In genomic region chr21:29664615-29665014, GRCh38 we compare ENCODE assay signal across 36 cellular contexts.
"Had no signal": no experiment of that assay in that cellular context is flagged by ENCODE, and none has a peak within 500 bp of the region (broad histone marks: within the 10 kb centered on the region; RNA-seq: fewer than 3 reads in every experiment).

No MANE protein-coding gene starts in this region.

- H3K27me3 ChIP-seq: ascending aorta, cardiac muscle cell, colonic mucosa had no signal

- H3K9me3 ChIP-seq: ascending aorta, colonic mucosa had no signal

- H3K27ac ChIP-seq: ascending aorta, cardiac muscle cell, colonic mucosa, KMS-11 had no signal

- H3K4me1 ChIP-seq: ascending aorta, colonic mucosa had no signal

- DNase-seq: activated CD4-positive, alpha-beta memory T cell treated with anti-CD3 and anti-CD28 coated beads, Interleukin-2, amount 10 ng/mL, durations not matched to agents 7 days and 5 days; activated CD4-positive, alpha-beta T cell treated with anti-CD3 and anti-CD28 coated beads for 4 hours; activated CD4-positive, alpha-beta T cell treated with anti-CD3 and anti-CD28 coated beads, Interleukin-2, amount 50 U/mL, for 1 hour; activated CD8-positive, alpha-beta memory T cell treated with anti-CD3 and anti-CD28 coated beads for 24 hours; activated CD8-positive, alpha-beta memory T cell treated with anti-CD3 and anti-CD28 coated beads, Interleukin-2, amount 10 ng/mL, durations not matched to agents 7 days and 5 days; activated CD8-positive, alpha-beta memory T cell treated with anti-CD3 and anti-CD28 coated beads, Interleukin-2, amount 50 U/mL, for 48 hours; activated effector memory CD4-positive, alpha-beta T cell treated with Interleukin-2 at 50 U/mL for 16 hours; activated naive CD4-positive, alpha-beta T cell treated with anti-CD3 and anti-CD28 coated beads, Interleukin-2, amount 10 ng/mL, durations not matched to agents 7 days and 5 days; activated naive CD8-positive, alpha-beta T cell treated with anti-CD3 and anti-CD28 coated beads, Interleukin-2, amount 50 U/mL, for 24 hours; activated T-cell treated with anti-CD3 and anti-CD28 coated beads, Interleukin-2, amount 50 U/mL, for 48 hours; colonic mucosa; MV-4-11; NCI-H1092 treated with DMSO at 0.1 percent for 48 hours; NCI-H1417; NCI-H146; NCI-H187; NCI-H2029 treated with DMSO at 0.1 percent for 48 hours; NCI-H2107; NCI-H2171; NCI-H510A; NCI-H526; NCI-H748 treated with DMSO at 0.1 percent for 48 hours; NK-92 treated with Interleukin-12 subunit alpha and Interleukin-12 subunit beta, amount 100 ng/mL, for 24 hours; RPMI8226; SHP77 treated with DMSO at 0.1 percent for 48 hours; SW 1271; T-helper 1 cell; T-helper 2 cell; T-helper 9 cell had no signal

- H3K4me3 ChIP-seq: ascending aorta, cardiac muscle cell, colonic mucosa had no signal

- ATAC-seq: activated CD4-positive, CD25-positive, alpha-beta regulatory T cell treated with anti-CD3 and anti-CD28 coated beads, Interleukin-2, amount 50 U/mL, for 24 hours; activated CD8-positive, alpha-beta memory T cell treated with anti-CD3 and anti-CD28 coated beads, Interleukin-2, amount 10 ng/mL, durations not matched to agents 7 days and 5 days; activated naive CD8-positive, alpha-beta T cell treated with anti-CD3 and anti-CD28 coated beads, Interleukin-2, amount 50 U/mL, for 24 hours; Panc1; SK-N-SH treated with all-trans-retinoic acid at 6 μM for 48 hours; WTC11 had no signal
